9 cellular contexts compared by ENCODE assay signal in the genomic region with DNA sequence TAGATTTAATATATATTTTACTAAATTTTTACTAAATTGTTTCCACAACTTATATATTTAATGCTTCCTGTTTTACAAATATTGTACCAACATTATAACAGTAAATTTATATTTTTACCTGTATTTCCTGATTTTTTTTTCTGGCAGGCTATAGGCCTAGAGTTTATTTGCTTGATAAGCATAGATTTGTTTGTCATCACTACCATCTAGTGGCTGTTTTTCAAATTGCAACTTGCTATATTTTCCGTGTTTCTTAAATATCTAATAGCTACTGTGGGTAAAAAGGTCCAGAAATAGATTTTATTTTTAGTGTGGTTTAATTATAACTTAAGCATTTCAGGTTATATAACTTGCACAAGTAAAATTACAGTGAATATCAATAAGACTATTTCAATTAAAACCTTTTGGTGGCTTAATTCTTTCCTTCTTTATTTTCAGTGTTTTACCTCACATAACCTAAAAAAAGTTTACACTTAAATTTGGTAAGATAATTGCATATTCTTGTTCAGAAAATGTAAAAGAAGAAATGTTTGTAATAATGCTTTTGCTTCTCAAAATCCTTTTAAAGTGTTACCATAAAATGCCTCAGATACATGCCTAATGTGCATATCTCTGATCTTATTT.
DNase-seq lines count a peak whose midpoint lies in the region; ATAC-seq and TF ChIP-seq lines count a peak whose summit lies in the region.
"Had no signal": no experiment of that assay in that cellular context is flagged by ENCODE, and none has a peak within 500 bp of the region (broad histone marks: within the 10 kb centered on the region; RNA-seq: fewer than 3 reads in every experiment).

No MANE protein-coding gene starts in this region.

- peaks cover 26% of the 10 kb centered on the region for H3K4me1 Mint-ChIP-seq in T-helper 2 cell treated with Interferon-gamma antibody and Interleukin-4, amounts not matched to agents 5 μg/mL and 100 μg/mL, for 36 hours (ENCODE audit: low read depth)
- H3K4me1 Mint-ChIP-seq: IgD-negative memory B cell had no signal

- no peaks in the 10 kb centered on the region for H3K27me3 Mint-ChIP-seq in T-helper 2 cell treated with Interferon-gamma antibody and Interleukin-4, amounts not matched to agents 5 μg/mL and 100 μg/mL, for 36 hours (ENCODE audit: low read depth)
- H3K27me3 Mint-ChIP-seq: IgD-negative memory B cell had no signal

- TF ChIP-seq CTCF in GM12873 (IDR thresholded peaks at IDR 0.05; ENCODE audit: insufficient read depth, low read depth, low read length, missing control alignments), result peak; percentile 47

- H3K9me3 Mint-ChIP-seq in T-helper 2 cell treated with Interferon-gamma antibody and Interleukin-4, amounts not matched to agents 5 μg/mL and 100 μg/mL, for 36 hours, result no peaks in the 10 kb centered on the region
- H3K9me3 Mint-ChIP-seq: IgD-negative memory B cell had no signal

- peak; percentile 58 for ATAC-seq in HG03159 (IDR thresholded peaks at IDR 0.05; ENCODE audit: unreplicated experiment)
- ATAC-seq in HG03139 (IDR thresholded peaks at IDR 0.05; ENCODE audit: unreplicated experiment), result no peak

- no peak overlapping the region for H3K4me3 Mint-ChIP-seq in T-helper 2 cell treated with Interferon-gamma antibody and Interleukin-4, amounts not matched to agents 5 μg/mL and 100 μg/mL, for 36 hours
- H3K4me3 Mint-ChIP-seq: IgD-negative memory B cell had no signal

- no peak overlapping the region for H3K27ac Mint-ChIP-seq in T-helper 2 cell treated with Interferon-gamma antibody and Interleukin-4, amounts not matched to agents 5 μg/mL and 100 μg/mL, for 36 hours
- H3K27ac Mint-ChIP-seq: IgD-negative memory B cell had no signal

- peaks cover 42% of the 10 kb centered on the region for H3K36me3 Mint-ChIP-seq in T-helper 2 cell treated with Interferon-gamma antibody and Interleukin-4, amounts not matched to agents 5 μg/mL and 100 μg/mL, for 36 hours (ENCODE audit: low read depth)
- H3K36me3 Mint-ChIP-seq: IgD-negative memory B cell had no signal

- peak; percentile 9 for DNase-seq in AG08396 (ENCODE audit: low spot score)
- peak; percentile 62 for DNase-seq in NCI-H526 treated with DMSO at 0.1 percent for 48 hours (lab: John Stamatoyannopoulos, UW)
- DNase-seq in cerebellar cortex (ENCODE audit: low spot score), result peak; percentile 84
- DNase-seq in lung microvascular endothelial cell (ENCODE audit: low read depth in 2 of 2), result peak; percentile 70 to 81
- DNase-seq in T-helper 2 cell treated with Interferon-gamma antibody and Interleukin-4, amounts not matched to agents 5 μg/mL and 100 μg/mL, for 36 hours (ENCODE audit: low spot score), result no peak
